8 cellular contexts compared by ENCODE assay signal in genomic region chr20:62603021-62603906, GRCh38. TPM values are rescaled to one million over a fixed set of nuclear protein-coding genes. Genes with fewer than 3 reads are reported as not detected.
A peak's percentile ranks its signal among the peaks of the same experiment; 100 is the strongest.
DNase-seq lines count a peak whose midpoint lies in the region; ATAC-seq and TF ChIP-seq lines count a peak whose summit lies in the region.

No MANE protein-coding gene starts in this region.

- peak overlapping the region; percentile 80 for H3K27ac Mint-ChIP-seq in activated naive CD8-positive, alpha-beta T cell treated with anti-CD3 and anti-CD28 coated beads for 36 hours

- peak; percentile 50 for ATAC-seq in HG03354 (IDR thresholded peaks at IDR 0.05; ENCODE audit: poor library complexity, severe bottlenecking, unreplicated experiment)

- H3K9me3 Mint-ChIP-seq in activated naive CD8-positive, alpha-beta T cell treated with anti-CD3 and anti-CD28 coated beads for 36 hours, result no peaks in the 10 kb centered on the region

- H3K4me3 Mint-ChIP-seq in activated naive CD8-positive, alpha-beta T cell treated with anti-CD3 and anti-CD28 coated beads for 36 hours, result peak overlapping the region; percentile 77

- H3K4me3 ChIP-seq in kidney epithelial cell (ENCODE audit: low read depth, low read length) (no peak overlapping the region), brain microvascular endothelial cell (ENCODE audit: low read depth, low read length) (no peak overlapping the region)

- H3K36me3 ChIP-seq in kidney epithelial cell (ENCODE audit: control insufficient read depth, insufficient read depth, low read length) (no peaks in the 10 kb centered on the region), brain microvascular endothelial cell (replicated peaks) (no peaks in the 10 kb centered on the region)

- peaks cover 19% of the 10 kb centered on the region for H3K4me1 Mint-ChIP-seq in activated naive CD8-positive, alpha-beta T cell treated with anti-CD3 and anti-CD28 coated beads for 36 hours

- TF ChIP-seq CTCF in kidney epithelial cell (IDR thresholded peaks at IDR 0.05; ENCODE audit: insufficient read depth, low read length, poor library complexity, severe bottlenecking) (no peak), brain microvascular endothelial cell (IDR thresholded peaks at IDR 0.05; ENCODE audit: low read depth, low read length, missing control alignments) (no peak)

- H3K27me3 ChIP-seq in kidney epithelial cell (ENCODE audit: control insufficient read depth, insufficient read depth, low read length), result no peaks in the 10 kb centered on the region
- H3K27me3 ChIP-seq in brain microvascular endothelial cell (replicated peaks), result peaks cover 12% of the 10 kb centered on the region

- H3K36me3 Mint-ChIP-seq in activated naive CD8-positive, alpha-beta T cell treated with anti-CD3 and anti-CD28 coated beads for 36 hours, result no peaks in the 10 kb centered on the region

- no peak overlapping the region for H3K27ac ChIP-seq in brain microvascular endothelial cell

- TF ChIP-seq POLR2A in Raji (IDR thresholded peaks at IDR 0.05; ENCODE audit: insufficient read depth, low read depth, low read length), result 0 out of 2 replicates have a peak, but pooled peaks have one; percentile 24

- in situ Hi-C loops in brain microvascular endothelial cell (cut with HindIII; ENCODE audit: low pct_ligation_motif_present, low sequenced_read_pairs), result no loop called here

- DNase-seq in AG08395 (ENCODE audit: low spot score) (peak; percentile 64), kidney epithelial cell (ENCODE audit: low read depth) (peak; percentile 71), brain microvascular endothelial cell (no peak), hippocampal formation (lab: John Stamatoyannopoulos, UW) (no peak)
- peak; percentile 70 for DNase-seq in activated naive CD8-positive, alpha-beta T cell treated with anti-CD3 and anti-CD28 coated beads for 36 hours
- peak; percentile 19 for DNase-seq in stimulated activated naive CD4-positive, alpha-beta T cell treated with Interleukin-2 at 50 U/mL for 16 hours (lab: John Stamatoyannopoulos, UW)

- peaks cover 29% of the 10 kb centered on the region for H3K27me3 Mint-ChIP-seq in activated naive CD8-positive, alpha-beta T cell treated with anti-CD3 and anti-CD28 coated beads for 36 hours

RNA-seq across cellular contexts. Expression of gene SLCO4A1, which starts 39.0 kb away (rescaled TPM):
- total RNA-seq in activated naive CD8-positive, alpha-beta T cell treated with anti-CD3 and anti-CD28 coated beads for 36 hours, result 10 to 100 TPM; 55.0 to 56.9 TPM
- total RNA-seq in kidney epithelial cell, result 38.6 and 49.7 TPM in 2 replicates

Comparison
In these comparisons a context has a peak if more than half of its experiments do, and no peak if none do; other contexts are left out.
1. DNase-seq: peak in AG08395 (single experiment), activated naive CD8-positive, alpha-beta T cell treated with anti-CD3 and anti-CD28 coated beads for 36 hours (single experiment), kidney epithelial cell (single experiment) and stimulated activated naive CD4-positive, alpha-beta T cell treated with Interleukin-2 at 50 U/mL for 16 hours (single experiment); none in brain microvascular endothelial cell (single experiment) and hippocampal formation (0 of 2).